Comparison of ENCODE assay signal across 1 cellular context in genomic region chr5:179559280-179560252, GRCh38.
TF ChIP-seq lines count a peak whose summit lies in the region.

No MANE protein-coding gene starts in this region.

TF ChIP-seq in HepG2, 621 proteins besides CTCF, POLR2A, EP300 and RAD21 (continued from another document and continues in another):
- no peak for TF ChIP-seq TRAFD1 (CRISPR knock-in tag; IDR thresholded peaks at IDR 0.05; ENCODE audit: borderline replicate concordance)
- TF ChIP-seq FOXP1 (IDR thresholded peaks at IDR 0.05), result no peak
- TF ChIP-seq FOXP1 (CRISPR knock-in tag; IDR thresholded peaks at IDR 0.05), result no peak
- no peak for TF ChIP-seq ZNF746 (CRISPR knock-in tag; IDR thresholded peaks at IDR 0.05)
- TF ChIP-seq, protein P1, sequence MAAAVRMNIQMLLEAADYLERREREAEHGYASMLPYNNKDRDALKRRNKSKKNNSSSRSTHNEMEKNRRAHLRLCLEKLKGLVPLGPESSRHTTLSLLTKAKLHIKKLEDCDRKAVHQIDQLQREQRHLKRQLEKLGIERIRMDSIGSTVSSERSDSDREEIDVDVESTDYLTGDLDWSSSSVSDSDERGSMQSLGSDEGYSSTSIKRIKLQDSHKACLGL (CRISPR knock-in tag; IDR thresholded peaks at IDR 0.05), result no peak
- no peak for TF ChIP-seq ZNF281 (CRISPR knock-in tag; IDR thresholded peaks at IDR 0.05; ENCODE audit: borderline replicate concordance)
- no peak for TF ChIP-seq PPARG (CRISPR knock-in tag; conservative IDR thresholded peaks at IDR 0.05)
- no peak for TF ChIP-seq ATAD3A (CRISPR knock-in tag; IDR thresholded peaks at IDR 0.05)
- TF ChIP-seq PAXIP1 (CRISPR knock-in tag; conservative IDR thresholded peaks at IDR 0.05), result no peak
- no peak for TF ChIP-seq ZSCAN25 (CRISPR knock-in tag; IDR thresholded peaks at IDR 0.05)
- TF ChIP-seq, protein P2, sequence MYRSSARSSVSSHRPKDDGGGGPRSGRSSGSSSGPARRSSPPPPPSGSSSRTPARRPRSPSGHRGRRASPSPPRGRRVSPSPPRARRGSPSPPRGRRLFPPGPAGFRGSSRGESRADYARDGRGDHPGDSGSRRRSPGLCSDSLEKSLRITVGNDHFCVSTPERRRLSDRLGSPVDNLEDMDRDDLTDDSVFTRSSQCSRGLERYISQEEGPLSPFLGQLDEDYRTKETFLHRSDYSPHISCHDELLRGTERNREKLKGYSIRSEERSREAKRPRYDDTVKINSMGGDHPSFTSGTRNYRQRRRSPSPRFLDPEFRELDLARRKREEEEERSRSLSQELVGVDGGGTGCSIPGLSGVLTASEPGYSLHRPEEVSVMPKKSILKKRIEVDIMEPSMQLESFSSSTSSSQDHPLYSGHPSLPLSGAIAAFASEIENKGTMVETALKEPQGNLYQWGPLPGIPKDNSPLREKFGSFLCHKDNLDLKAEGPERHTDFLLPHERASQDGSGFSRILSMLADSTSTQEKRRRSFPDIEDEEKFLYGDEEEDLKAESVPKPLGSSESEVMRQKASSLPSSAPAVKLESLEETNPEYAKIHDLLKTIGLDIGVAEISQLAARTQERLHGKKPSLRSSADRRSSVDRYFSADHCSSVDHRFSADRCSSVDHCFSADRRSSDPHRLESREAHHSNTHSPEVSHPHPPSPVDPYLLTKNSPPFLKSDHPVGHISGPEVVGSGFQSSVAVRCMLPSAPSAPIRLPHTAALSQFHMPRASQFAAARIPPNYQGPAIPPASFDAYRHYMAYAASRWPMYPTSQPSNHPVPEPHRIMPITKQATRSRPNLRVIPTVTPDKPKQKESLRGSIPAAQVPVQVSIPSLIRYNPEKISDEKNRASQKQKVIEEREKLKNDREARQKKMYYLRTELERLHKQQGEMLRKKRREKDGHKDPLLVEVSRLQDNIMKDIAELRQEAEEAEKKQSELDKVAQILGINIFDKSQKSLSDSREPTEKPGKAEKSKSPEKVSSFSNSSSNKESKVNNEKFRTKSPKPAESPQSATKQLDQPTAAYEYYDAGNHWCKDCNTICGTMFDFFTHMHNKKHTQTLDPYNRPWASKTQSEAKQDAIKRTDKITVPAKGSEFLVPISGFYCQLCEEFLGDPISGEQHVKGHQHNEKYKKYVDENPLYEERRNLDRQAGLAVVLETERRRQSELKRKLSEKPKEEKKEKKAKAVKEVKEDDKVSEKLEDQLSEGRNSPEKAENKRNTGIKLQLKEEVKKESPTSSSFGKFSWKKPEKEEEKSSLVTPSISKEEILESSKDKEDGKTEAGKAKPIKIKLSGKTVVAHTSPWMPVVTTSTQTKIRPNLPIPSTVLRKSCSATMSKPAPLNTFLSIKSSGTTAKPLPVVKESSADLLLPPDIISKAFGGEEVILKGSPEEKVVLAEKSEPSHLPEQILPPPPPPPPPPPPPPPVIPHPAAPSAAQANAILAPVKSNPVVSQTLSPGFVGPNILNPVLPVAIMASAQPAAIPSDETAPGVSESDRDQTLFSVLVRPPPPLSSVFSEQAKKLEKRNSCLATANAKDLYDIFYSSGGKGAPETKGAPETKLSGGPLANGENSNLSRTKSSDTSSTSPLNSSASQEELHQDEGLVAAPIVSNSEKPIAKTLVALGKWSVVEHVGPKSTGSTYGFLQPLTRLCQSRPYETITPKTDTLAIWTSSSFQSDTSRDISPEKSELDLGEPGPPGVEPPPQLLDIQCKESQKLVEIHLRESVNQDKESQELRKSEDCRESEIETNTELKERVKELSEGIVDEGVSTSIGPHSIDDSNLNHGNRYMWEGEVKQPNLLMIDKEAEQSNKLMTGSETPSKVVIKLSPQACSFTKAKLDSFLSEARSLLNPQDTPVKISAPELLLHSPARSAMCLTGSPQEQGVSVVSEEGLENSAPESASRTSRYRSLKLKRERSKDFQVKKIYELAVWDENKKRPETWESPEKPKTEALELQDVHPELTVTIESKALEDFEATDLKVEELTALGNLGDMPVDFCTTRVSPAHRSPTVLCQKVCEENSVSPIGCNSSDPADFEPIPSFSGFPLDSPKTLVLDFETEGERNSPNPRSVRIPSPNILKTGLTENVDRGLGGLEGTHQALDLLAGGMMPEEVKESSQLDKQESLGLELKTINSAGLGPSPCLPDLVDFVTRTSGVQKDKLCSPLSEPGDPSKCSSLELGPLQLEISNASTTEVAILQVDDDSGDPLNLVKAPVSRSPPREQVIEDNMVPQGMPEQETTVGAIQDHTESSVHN (CRISPR knock-in tag; IDR thresholded peaks at IDR 0.05), result no peak
- TF ChIP-seq KLF13 (CRISPR knock-in tag; IDR thresholded peaks at IDR 0.05), result no peak
- 0 out of 2 replicates have a peak, but pooled peaks have one; percentile 22 for TF ChIP-seq DR1 (CRISPR knock-in tag; IDR thresholded peaks at IDR 0.05)
- peak; percentile 29; the same call in 1 of the 2 replicates for TF ChIP-seq NFKB2 (CRISPR knock-in tag; IDR thresholded peaks at IDR 0.05; ENCODE audit: borderline replicate concordance)
- no peak for TF ChIP-seq NR1H2 (CRISPR knock-in tag; IDR thresholded peaks at IDR 0.05; ENCODE audit: borderline replicate concordance, low read depth)
- TF ChIP-seq ZBTB3 (CRISPR knock-in tag; IDR thresholded peaks at IDR 0.05; ENCODE audit: borderline replicate concordance, low read depth), result no peak
- TF ChIP-seq SP4 (CRISPR knock-in tag; IDR thresholded peaks at IDR 0.05), result peak; percentile 76
- no peak for TF ChIP-seq ZSCAN29 (CRISPR knock-in tag; conservative IDR thresholded peaks at IDR 0.05)
- TF ChIP-seq ZNF816 (CRISPR knock-in tag; IDR thresholded peaks at IDR 0.05; ENCODE audit: borderline replicate concordance), result no peak
- TF ChIP-seq MBD4 (IDR thresholded peaks at IDR 0.05; ENCODE audit: borderline replicate concordance, low read length), result no peak
- peak in 1 of 2 experiments; percentile 27; a peak in 1 of 4 replicates for TF ChIP-seq KLF16 (CRISPR knock-in tag; IDR thresholded peaks at IDR 0.05)
- TF ChIP-seq ZNF276 (CRISPR knock-in tag; IDR thresholded peaks at IDR 0.05; ENCODE audit: low read depth), result no peak
- no peak for TF ChIP-seq ATF2 (CRISPR knock-in tag; IDR thresholded peaks at IDR 0.05)
- TF ChIP-seq XBP1 (CRISPR knock-in tag; IDR thresholded peaks at IDR 0.05), result no peak
- TF ChIP-seq, protein P3, sequence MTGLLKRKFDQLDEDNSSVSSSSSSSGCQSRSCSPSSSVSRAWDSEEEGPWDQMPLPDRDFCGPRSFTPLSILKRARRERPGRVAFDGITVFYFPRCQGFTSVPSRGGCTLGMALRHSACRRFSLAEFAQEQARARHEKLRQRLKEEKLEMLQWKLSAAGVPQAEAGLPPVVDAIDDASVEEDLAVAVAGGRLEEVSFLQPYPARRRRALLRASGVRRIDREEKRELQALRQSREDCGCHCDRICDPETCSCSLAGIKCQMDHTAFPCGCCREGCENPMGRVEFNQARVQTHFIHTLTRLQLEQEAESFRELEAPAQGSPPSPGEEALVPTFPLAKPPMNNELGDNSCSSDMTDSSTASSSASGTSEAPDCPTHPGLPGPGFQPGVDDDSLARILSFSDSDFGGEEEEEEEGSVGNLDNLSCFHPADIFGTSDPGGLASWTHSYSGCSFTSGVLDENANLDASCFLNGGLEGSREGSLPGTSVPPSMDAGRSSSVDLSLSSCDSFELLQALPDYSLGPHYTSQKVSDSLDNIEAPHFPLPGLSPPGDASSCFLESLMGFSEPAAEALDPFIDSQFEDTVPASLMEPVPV (CRISPR knock-in tag; IDR thresholded peaks at IDR 0.05), result no peak
- peak; percentile 58; the same call in 1 of the 2 replicates for TF ChIP-seq TAF1 (CRISPR knock-in tag; IDR thresholded peaks at IDR 0.05)
- TF ChIP-seq HDAC2 (CRISPR knock-in tag; IDR thresholded peaks at IDR 0.05), result no peak
- TF ChIP-seq REPIN1 (CRISPR knock-in tag; IDR thresholded peaks at IDR 0.05; ENCODE audit: borderline replicate concordance, low read depth), result no peak
- TF ChIP-seq PCBP1 (IDR thresholded peaks at IDR 0.05; ENCODE audit: borderline replicate concordance, low read depth, low read length), result no peak
- TF ChIP-seq ZBTB49 (CRISPR knock-in tag; IDR thresholded peaks at IDR 0.05; ENCODE audit: borderline replicate concordance), result no peak
- no peak for TF ChIP-seq NFATC3 (CRISPR knock-in tag; IDR thresholded peaks at IDR 0.05)
- no peak for TF ChIP-seq ZNF354B (CRISPR knock-in tag; IDR thresholded peaks at IDR 0.05)
- no peak for TF ChIP-seq ZNF20 (CRISPR knock-in tag; IDR thresholded peaks at IDR 0.05)
